In genomic region chr9:6305954-6306563, GRCh38 we compare ENCODE assay signal across 7 cellular contexts. TPM values are rescaled to one million over a fixed set of nuclear protein-coding genes. Genes with fewer than 3 reads are reported as not detected.
A peak's percentile ranks its signal among the peaks of the same experiment; 100 is the strongest.
DNase-seq lines count a peak whose midpoint lies in the region; TF ChIP-seq lines count a peak whose summit lies in the region.

No MANE protein-coding gene starts in this region.

- H3K4me2 ChIP-seq in hepatocyte, result no peak overlapping the region

- no peak overlapping the region for H2AFZ ChIP-seq in hepatocyte

- H3K9me3 ChIP-seq in hepatocyte (ENCODE audit: low read depth), result no peaks in the 10 kb centered on the region
- H3K9me3 ChIP-seq in thyroid gland, result no peaks in the 10 kb centered on the region

- no peaks in the 10 kb centered on the region for H3K79me2 ChIP-seq in hepatocyte

- H3K4me3 ChIP-seq in GM12865 (ENCODE audit: low read depth, low read length) (no peak overlapping the region), hepatocyte (no peak overlapping the region), thyroid gland (replicated peaks in 1 of 3) (no peak overlapping the region)

- no peaks in the 10 kb centered on the region for H3K9me2 ChIP-seq in hepatocyte (replicated peaks; ENCODE audit: insufficient read depth)

- TF ChIP-seq POLR2A in thyroid gland (IDR thresholded peaks at IDR 0.05), result no peak

- DNase-seq in GM12865 (ENCODE audit: low read depth), result peak; percentile 58
- peak; percentile 37 for DNase-seq in NCI-H1092 (lab: John Stamatoyannopoulos, UW)
- DNase-seq in amniotic epithelial cell (ENCODE audit: low read depth), result peak; percentile 63
- peak; percentile 38 for DNase-seq in hepatocyte (ENCODE audit: low spot score)
- no peak for DNase-seq in thyroid gland
- DNase-seq in central memory CD4-positive, alpha-beta T cell, result no peak
- no peak for DNase-seq in activated CD4-positive, alpha-beta T cell treated with anti-CD3 and anti-CD28 coated beads, Interleukin-2, amount 50 U/mL, for 4 hours

- H3K27me3 ChIP-seq in hepatocyte (no peaks in the 10 kb centered on the region), thyroid gland (no peaks in the 10 kb centered on the region)

- intact Hi-C loops in thyroid gland (cut with DNase I), result loop anchor here (2.0 to 5.0 kb wide), 3 partner anchors 109 to 419 kb away; no protein-coding TSS in a partner anchor

- no peak overlapping the region for H3K27ac ChIP-seq in hepatocyte
- H3K27ac ChIP-seq in thyroid gland, result no peak overlapping the region

- H3K4me1 ChIP-seq in hepatocyte (ENCODE audit: insufficient read depth) (no peaks in the 10 kb centered on the region), thyroid gland (no peaks in the 10 kb centered on the region)

- no peaks in the 10 kb centered on the region for H4K20me1 ChIP-seq in hepatocyte (ENCODE audit: insufficient read depth, poor library complexity, severe bottlenecking)

- H3K36me3 ChIP-seq in hepatocyte (replicated peaks; ENCODE audit: insufficient read depth, low read depth) (no peaks in the 10 kb centered on the region), thyroid gland (no peaks in the 10 kb centered on the region)

- TF ChIP-seq CTCF in GM12865 (IDR thresholded peaks at IDR 0.05; ENCODE audit: insufficient read depth, low read depth, low read length, missing control alignments), result peak; percentile 37
- TF ChIP-seq CTCF in hepatocyte (IDR thresholded peaks at IDR 0.05; ENCODE audit: poor library complexity), result peak; percentile 69
- TF ChIP-seq CTCF in thyroid gland (IDR thresholded peaks at IDR 0.05), result peak; percentile 19 to 89 (median 60)

- WGBS in hepatocyte (ENCODE audit: low lambda C conversion rate, missing lambda C conversion rate), result 97% methylated on average over 2 of the region's 2 CpGs
- WGBS in thyroid gland, 2 donors, result 94 to 97% methylated on average over 2 of the region's 2 CpGs

RNA-seq across cellular contexts. Expression of gene TPD52L3, which starts 22.1 kb away (rescaled TPM):
- total RNA-seq in hepatocyte (not detected in 2 replicates), thyroid gland (under 1 TPM in 2 of 4 donors, not detected in 2; 0.27 to 0.33 TPM)
- polyA plus RNA-seq in hepatocyte, result not detected in 2 replicates

Comparison
In these comparisons a context has a peak if more than half of its experiments do, and no peak if none do; other contexts are left out.
1. DNase-seq: peak in GM12865 (single experiment), NCI-H1092 (single experiment), amniotic epithelial cell (single experiment) and hepatocyte (single experiment); none in thyroid gland (0 of 2), central memory CD4-positive, alpha-beta T cell (single experiment) and activated CD4-positive, alpha-beta T cell treated with anti-CD3 and anti-CD28 coated beads, Interleukin-2, amount 50 U/mL, for 4 hours (0 of 2).
2. Peak in every context shown above with its lines, with median percentiles within 50 percentile points of each other: CTCF ChIP-seq.